ENCODE assay signal across 10 cellular contexts in the genomic region with DNA sequence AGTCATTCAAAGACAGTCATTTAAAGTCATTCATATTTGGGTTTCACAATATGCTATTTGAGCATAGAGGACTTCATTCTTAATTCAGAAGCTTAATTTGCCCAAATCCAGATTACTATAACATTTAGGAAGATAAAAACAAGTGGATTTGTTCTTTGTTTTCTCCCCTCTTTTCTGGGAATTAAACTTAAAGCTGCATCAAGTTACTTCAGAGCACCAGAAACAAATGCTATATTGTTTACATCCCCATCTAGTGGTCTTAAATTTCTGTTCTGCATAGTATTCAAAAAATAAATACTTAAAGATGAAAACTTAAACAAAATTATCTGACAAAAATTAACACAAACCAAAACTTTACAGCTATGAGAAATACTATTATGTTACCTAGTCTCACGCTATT. TPM values are rescaled to one million over a fixed set of nuclear protein-coding genes. Genes with fewer than 3 reads are reported as not detected.
DNase-seq lines count a peak whose midpoint lies in the region; ATAC-seq, FAIRE-seq and TF ChIP-seq lines count a peak whose summit lies in the region.
"Had no signal": no experiment of that assay in that cellular context is flagged by ENCODE, and none has a peak within 500 bp of the region (broad histone marks: within the 10 kb centered on the region; RNA-seq: fewer than 3 reads in every experiment).

No MANE protein-coding gene starts in this region.

- H3K4me3 ChIP-seq in pancreas (no peak overlapping the region), testis (no peak overlapping the region)
- H3K4me3 ChIP-seq in CD8-positive, alpha-beta T cell (ENCODE audit: low read depth, low read length), result no peak overlapping the region

- no peaks in the 10 kb centered on the region for H3K9me3 Mint-ChIP-seq in CD8-positive, alpha-beta T cell
- H3K9me3 Mint-ChIP-seq in activated CD4-positive, alpha-beta memory T cell treated with anti-CD3 and anti-CD28 coated beads, Interleukin-2, amount 10 ng/mL, durations not matched to agents 7 days and 5 days, result no peaks in the 10 kb centered on the region
- H3K9me3 Mint-ChIP-seq: activated naive CD8-positive, alpha-beta T cell treated with anti-CD3 and anti-CD28 coated beads, Interleukin-2, amount 50 U/mL, for 24 hours had no signal

- H3K4me1 ChIP-seq in pancreas, result peaks cover 0 to 2% (median 0%) of the 10 kb centered on the region in 3 donors
- H3K4me1 ChIP-seq in CD8-positive, alpha-beta T cell (ENCODE audit: insufficient read depth, low read length), result no peaks in the 10 kb centered on the region
- H3K4me1 ChIP-seq in testis, result no peaks in the 10 kb centered on the region

- peak in 1 of 4 donors; percentile 38 for ATAC-seq in pancreas
- no peak for ATAC-seq in CD8-positive, alpha-beta T cell
- ATAC-seq: activated naive CD8-positive, alpha-beta T cell treated with anti-CD3 and anti-CD28 coated beads, Interleukin-2, amount 50 U/mL, for 24 hours had no signal

- H3K36me3 Mint-ChIP-seq in CD8-positive, alpha-beta T cell, result no peaks in the 10 kb centered on the region
- no peaks in the 10 kb centered on the region for H3K36me3 Mint-ChIP-seq in activated CD4-positive, alpha-beta memory T cell treated with anti-CD3 and anti-CD28 coated beads, Interleukin-2, amount 10 ng/mL, durations not matched to agents 7 days and 5 days (ENCODE audit: low read depth)

- CTCF ChIA-PET in CD8-positive, alpha-beta T cell (lab: Charles Lee), result no interaction called here
- CTCF ChIA-PET in activated CD4-positive, alpha-beta memory T cell treated with anti-CD3 and anti-CD28 coated beads, Interleukin-2, amount 10 ng/mL, durations not matched to agents 7 days and 5 days (lab: Charles Lee), result no interaction called here

- WGBS in pancreas, 2 donors, result 90 to 93% methylated on average over 1 of the region's 1 CpG
- WGBS in testis, 2 donors, result 90 to 98% methylated on average over 1 of the region's 1 CpG

- peak; percentile 19 for TF ChIP-seq CTCF in GM12873 (IDR thresholded peaks at IDR 0.05; ENCODE audit: insufficient read depth, low read depth, low read length, missing control alignments)
- no peak for TF ChIP-seq CTCF in pancreas (IDR thresholded peaks at IDR 0.05)
- TF ChIP-seq CTCF in CD8-positive, alpha-beta T cell (IDR thresholded peaks at IDR 0.05), result no peak
- TF ChIP-seq CTCF in testis (IDR thresholded peaks at IDR 0.05), result no peak

- no peak for TF ChIP-seq POLR2A in testis (IDR thresholded peaks at IDR 0.05)

- peak; percentile 51 for FAIRE-seq in pancreas (lab: Jason Lieb, UNC)
- FAIRE-seq: GM18507 had no signal

- H3K27me3 ChIP-seq in pancreas (no peaks in the 10 kb centered on the region), testis (no peaks in the 10 kb centered on the region)
- H3K27me3 ChIP-seq in CD8-positive, alpha-beta T cell (ENCODE audit: insufficient read depth, low read length), result no peaks in the 10 kb centered on the region

- H3K9me3 ChIP-seq in pancreas (no peaks in the 10 kb centered on the region), testis (no peaks in the 10 kb centered on the region)
- H3K9me3 ChIP-seq in CD8-positive, alpha-beta T cell (ENCODE audit: low read length), result no peaks in the 10 kb centered on the region

- H3K27ac ChIP-seq in pancreas (no peak overlapping the region), testis (no peak overlapping the region)
- H3K27ac ChIP-seq in CD8-positive, alpha-beta T cell (ENCODE audit: low read depth, low read length), result no peak overlapping the region
- H3K27ac ChIP-seq: WERI-Rb-1 had no signal

- H3K4me3 Mint-ChIP-seq in CD8-positive, alpha-beta T cell, result no peak overlapping the region
- no peak overlapping the region for H3K4me3 Mint-ChIP-seq in activated CD4-positive, alpha-beta memory T cell treated with anti-CD3 and anti-CD28 coated beads, Interleukin-2, amount 10 ng/mL, durations not matched to agents 7 days and 5 days
- H3K4me3 Mint-ChIP-seq: activated naive CD8-positive, alpha-beta T cell treated with anti-CD3 and anti-CD28 coated beads, Interleukin-2, amount 50 U/mL, for 24 hours had no signal

- peak; percentile 12 for DNase-seq in NCI-H1694 treated with DMSO at 0.1 percent for 48 hours (lab: John Stamatoyannopoulos, UW)
- DNase-seq in dedifferentiated amniotic fluid mesenchymal stem cell (ENCODE audit: extremely low spot score), result peak; percentile 39
- no peak for DNase-seq in pancreas
- DNase-seq in CD8-positive, alpha-beta T cell, result no peak
- no peak for DNase-seq in testis
- DNase-seq in activated CD4-positive, alpha-beta memory T cell treated with anti-CD3 and anti-CD28 coated beads, Interleukin-2, amount 10 ng/mL, durations not matched to agents 7 days and 5 days, result no peak
- DNase-seq: activated naive CD8-positive, alpha-beta T cell treated with anti-CD3 and anti-CD28 coated beads, Interleukin-2, amount 50 U/mL, for 24 hours; WERI-Rb-1 had no signal

- intact Hi-C loops in pancreas (cut with DNase I), result no loop called here
- intact Hi-C loops in CD8-positive, alpha-beta T cell (cut with DNase I, micrococcal nuclease), result no loop called here
- intact Hi-C loops in testis (cut with DNase I; ENCODE audit: low total_unique reads), result no loop called here

- POLR2A ChIA-PET in CD8-positive, alpha-beta T cell (lab: Charles Lee), result no interaction called here
- POLR2A ChIA-PET in activated CD4-positive, alpha-beta memory T cell treated with anti-CD3 and anti-CD28 coated beads, Interleukin-2, amount 10 ng/mL, durations not matched to agents 7 days and 5 days (lab: Charles Lee), result no interaction called here

- no peaks in the 10 kb centered on the region for H3K36me3 ChIP-seq in pancreas
- H3K36me3 ChIP-seq in CD8-positive, alpha-beta T cell (ENCODE audit: insufficient read depth, low read length), result no peaks in the 10 kb centered on the region
- no peaks in the 10 kb centered on the region for H3K36me3 ChIP-seq in testis (ENCODE audit: low read depth, missing control alignments)
- H3K36me3 ChIP-seq: WERI-Rb-1 had no signal

- H3K4me1 Mint-ChIP-seq in CD8-positive, alpha-beta T cell (ENCODE audit: low read depth), result no peaks in the 10 kb centered on the region
- H3K4me1 Mint-ChIP-seq in activated CD4-positive, alpha-beta memory T cell treated with anti-CD3 and anti-CD28 coated beads, Interleukin-2, amount 10 ng/mL, durations not matched to agents 7 days and 5 days, result no peaks in the 10 kb centered on the region
- H3K4me1 Mint-ChIP-seq: activated naive CD8-positive, alpha-beta T cell treated with anti-CD3 and anti-CD28 coated beads, Interleukin-2, amount 50 U/mL, for 24 hours had no signal

- no peaks in the 10 kb centered on the region for H3K27me3 Mint-ChIP-seq in CD8-positive, alpha-beta T cell (ENCODE audit: low read depth)
- no peaks in the 10 kb centered on the region for H3K27me3 Mint-ChIP-seq in activated CD4-positive, alpha-beta memory T cell treated with anti-CD3 and anti-CD28 coated beads, Interleukin-2, amount 10 ng/mL, durations not matched to agents 7 days and 5 days
- H3K27me3 Mint-ChIP-seq: activated naive CD8-positive, alpha-beta T cell treated with anti-CD3 and anti-CD28 coated beads, Interleukin-2, amount 50 U/mL, for 24 hours had no signal

- H3K27ac Mint-ChIP-seq in CD8-positive, alpha-beta T cell, result no peak overlapping the region
- no peak overlapping the region for H3K27ac Mint-ChIP-seq in activated CD4-positive, alpha-beta memory T cell treated with anti-CD3 and anti-CD28 coated beads, Interleukin-2, amount 10 ng/mL, durations not matched to agents 7 days and 5 days
- H3K27ac Mint-ChIP-seq: activated naive CD8-positive, alpha-beta T cell treated with anti-CD3 and anti-CD28 coated beads, Interleukin-2, amount 50 U/mL, for 24 hours had no signal

RNA-seq across cellular contexts. Expression of a gene that starts 34.7 kb away (rescaled TPM):
- 10 to 100 TPM; 17.9 to 31.9 (median 22.0) TPM for total RNA-seq in pancreas
- polyA plus RNA-seq in pancreas, result 10 to 100 TPM in 1 of 2 donors, 1 to 10 TPM in 1; 8.4 to 19.3 TPM
- total RNA-seq in CD8-positive, alpha-beta T cell, result 10 to 100 TPM; 76.5 to 76.6 TPM
- 100 to 1,000 TPM in 1 of 2 donors, 10 to 100 TPM in 1; 89.4 to 115 TPM for total RNA-seq in testis
- polyA plus RNA-seq in testis (ENCODE audit: insufficient read depth, low read depth, low replicate concordance), result 97.8 TPM
- 10 to 100 TPM; 92.2 to 98.0 TPM for total RNA-seq in activated CD4-positive, alpha-beta memory T cell treated with anti-CD3 and anti-CD28 coated beads, Interleukin-2, amount 10 ng/mL, durations not matched to agents 7 days and 5 days

Comparison
In these comparisons a context has a peak if more than half of its experiments do, and no peak if none do; other contexts are left out.
1. DNase-seq: peak in NCI-H1694 treated with DMSO at 0.1 percent for 48 hours (single experiment) and dedifferentiated amniotic fluid mesenchymal stem cell (single experiment); none in pancreas (0 of 6), CD8-positive, alpha-beta T cell (0 of 7), testis (single experiment) and activated CD4-positive, alpha-beta memory T cell treated with anti-CD3 and anti-CD28 coated beads, Interleukin-2, amount 10 ng/mL, durations not matched to agents 7 days and 5 days (single experiment).